8 cellular contexts compared by ENCODE assay signal in genomic region chr10:68419376-68419775, GRCh38.
"Had no signal": no experiment of that assay in that cellular context is flagged by ENCODE, and none has a peak within 500 bp of the region (broad histone marks: within the 10 kb centered on the region; RNA-seq: fewer than 3 reads in every experiment).

No MANE protein-coding gene starts in this region.

- H3K27ac ChIP-seq: GM23248, HL-60 had no signal

- H2AFZ ChIP-seq: GM23248 had no signal

- H3K4me3 ChIP-seq: GM23248 had no signal

- DNase-seq: GM23248, H9, HCEC 1CT, Kasumi-1, KG1 had no signal

- H3K9ac ChIP-seq: GM23248 had no signal

- FAIRE-seq: H1, H54 had no signal
